In genomic region chr7:88692493-88692892, GRCh38 we compare ENCODE assay signal across 8 cellular contexts.
"Had no signal": no experiment of that assay in that cellular context is flagged by ENCODE, and none has a peak within 500 bp of the region (broad histone marks: within the 10 kb centered on the region; RNA-seq: fewer than 3 reads in every experiment).

No MANE protein-coding gene starts in this region.

- H3K27me3 Mint-ChIP-seq: IgD-negative memory B cell had no signal

- H3K4me1 Mint-ChIP-seq: IgD-negative memory B cell had no signal

- H3K9me3 Mint-ChIP-seq: GM23338, H9, IgD-negative memory B cell had no signal

- H3K27ac Mint-ChIP-seq: IgD-negative memory B cell had no signal

- ATAC-seq: GM23338, HepG2 had no signal

- H3K4me3 Mint-ChIP-seq: GM23338, H9, IgD-negative memory B cell had no signal

- H3K4me3 ChIP-seq: GM23338 had no signal

- H3K36me3 Mint-ChIP-seq: IgD-negative memory B cell had no signal

- H2AFZ ChIP-seq: GM23338 had no signal

- FAIRE-seq: H1, H54, HepG2 had no signal

- DNase-seq: H9, HCEC 1CT, KG1 had no signal

- H3K4me2 ChIP-seq: GM23338 had no signal
